In the genomic region with DNA sequence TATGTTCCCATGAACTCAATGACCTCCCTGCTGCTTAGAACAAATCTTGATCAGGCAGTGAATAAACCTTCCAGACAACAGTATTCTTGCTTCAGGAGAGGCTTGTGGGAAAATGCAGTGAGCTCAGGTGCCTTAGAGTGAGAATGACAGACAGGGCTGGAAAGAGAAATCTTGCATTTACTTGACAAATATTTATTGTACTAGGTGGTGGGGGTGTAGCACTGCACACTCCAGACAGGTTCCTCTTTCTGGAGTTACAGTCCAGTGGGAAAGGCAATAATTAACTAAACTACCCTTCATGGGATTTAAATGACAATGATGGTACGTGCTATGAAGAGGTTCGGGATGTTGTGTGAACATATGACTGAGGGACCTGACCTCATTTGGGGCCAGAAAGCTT, we compare ENCODE assay signal across 28 cellular contexts.
DNase-seq lines count a peak whose midpoint lies in the region; ATAC-seq, FAIRE-seq and TF ChIP-seq lines count a peak whose summit lies in the region.
"Had no signal": no experiment of that assay in that cellular context is flagged by ENCODE, and none has a peak within 500 bp of the region (broad histone marks: within the 10 kb centered on the region; RNA-seq: fewer than 3 reads in every experiment).

No MANE protein-coding gene starts in this region.

- H4K20me1 ChIP-seq in GM12878 (ENCODE audit: control insufficient read depth, insufficient read depth): no peaks in the 10 kb centered on the region

- H3K4me1 Mint-ChIP-seq in T-helper 17 cell: no peaks in the 10 kb centered on the region
- H3K4me1 Mint-ChIP-seq: B cell; CD14-positive monocyte; CD8-positive, alpha-beta memory T cell had no signal

- SMC1A ChIA-PET in GM12878 (lab: Charles Lee; ENCODE audit: uncharacterized antibody, unreplicated experiment): interaction anchor here (0.7 to 3.7 kb wide), 11 partner anchors 10 to 69 kb away, joined by 3 to 17 read pairs (median 4); no protein-coding TSS in a partner anchor

- no peak for DNase-seq in GM12878 (ENCODE audit: low read depth, low spot score)
- DNase-seq in kidney tubule cell (ENCODE audit: low spot score): peak; percentile 84
- DNase-seq in right lobe of liver: no peak
- peak; percentile 91 for DNase-seq in renal cortical epithelial cell (ENCODE audit: low read depth)
- DNase-seq in HCEC 1CT: no peak
- no peak for DNase-seq in stimulated activated CD4-positive, alpha-beta T cell treated with anti-CD3 and anti-CD28 coated beads, Interleukin-15, amount 100 ng/mL, for 24 hours
- DNase-seq in T-helper 17 cell: no peak
- no peak for DNase-seq in C1 segment of cervical spinal cord (lab: John Stamatoyannopoulos, UW)
- DNase-seq: Calu3; CD8-positive, alpha-beta memory T cell; DMS79 treated with DMSO at 0.1 percent for 48 hours; GF-D8; GM23248; NCI-H1092; NCI-H1417 treated with DMSO at 0.1 percent for 48 hours; NCI-H1694 treated with DMSO at 0.1 percent for 48 hours; NCI-H2081; NCI-H2171; NCI-H226; NCI-H510A; NCI-H69; SHP77 treated with DMSO at 0.1 percent for 48 hours had no signal

- BruUV-seq in GM12878 (replicated peaks; lab: Mats Ljungman, UMichigan): no TSS peak

- H3K27ac Mint-ChIP-seq in T-helper 17 cell: no peak overlapping the region
- H3K27ac Mint-ChIP-seq: B cell; CD14-positive monocyte; CD8-positive, alpha-beta memory T cell had no signal

- no peaks in the 10 kb centered on the region for H3K9me3 ChIP-seq in GM12878 (replicated peaks; ENCODE audit: control insufficient read depth, insufficient read depth, low read length)
- no peaks in the 10 kb centered on the region for H3K9me3 ChIP-seq in right lobe of liver
- H3K9me3 ChIP-seq in T-helper 17 cell (ENCODE audit: control insufficient read depth, low read length, poor library complexity, severe bottlenecking): no peaks in the 10 kb centered on the region

- RAD21 ChIA-PET in GM12878 (lab: Charles Lee; ENCODE audit: unreplicated experiment): interaction anchor here (0.9 to 4.2 kb wide), 4 partner anchors 11 to 28 kb away, joined by 3 to 27 read pairs (median 8); no protein-coding TSS in a partner anchor

- POLR2A ChIA-PET in GM12878 (lab: Charles Lee): interaction anchor here (1.2 kb wide), 1 partner anchor 28 kb away, joined by 3 read pairs; no protein-coding TSS in a partner anchor

- in situ Hi-C loops in GM12878 (cut with MboI): no loop called here

- no peaks in the 10 kb centered on the region for H3K36me3 Mint-ChIP-seq in T-helper 17 cell (ENCODE audit: low read depth)
- H3K36me3 Mint-ChIP-seq: CD14-positive monocyte; CD8-positive, alpha-beta memory T cell had no signal

- H3K27me3 ChIP-seq in GM12878 (replicated peaks in 1 of 2; ENCODE audit: control insufficient read depth in 2 of 2, insufficient read depth in 2 of 2, low read length in 1 of 2): no peaks in the 10 kb centered on the region
- H3K27me3 ChIP-seq in right lobe of liver: no peaks in the 10 kb centered on the region

- no peak overlapping the region for H2AFZ ChIP-seq in GM12878 (ENCODE audit: control insufficient read depth, low read depth, low read length)
- H2AFZ ChIP-seq: GM23248 had no signal

- intact Hi-C loops in GM12878 (cut with micrococcal nuclease; ENCODE audit: unreplicated experiment) (no loop called here), right lobe of liver (cut with DNase I) (no loop called here)

- no peaks in the 10 kb centered on the region for H3K27me3 Mint-ChIP-seq in T-helper 17 cell
- H3K27me3 Mint-ChIP-seq: B cell; CD8-positive, alpha-beta memory T cell had no signal

- TF ChIP-seq POLR2A in GM12878 (IDR thresholded peaks at IDR 0.05; ENCODE audit: low read depth, low read length) (no peak), right lobe of liver (IDR thresholded peaks at IDR 0.05) (no peak)

- H3K4me3 Mint-ChIP-seq in T-helper 17 cell: no peak overlapping the region
- H3K4me3 Mint-ChIP-seq: B cell; CD14-positive monocyte; CD8-positive, alpha-beta memory T cell had no signal

- no peak overlapping the region for H3K4me3 ChIP-seq in GM12878
- no peak overlapping the region for H3K4me3 ChIP-seq in right lobe of liver
- H3K4me3 ChIP-seq: GM23248 had no signal

- no peaks in the 10 kb centered on the region for H3K4me1 ChIP-seq in GM12878 (ENCODE audit: control insufficient read depth, insufficient read depth, low read length)
- H3K4me1 ChIP-seq in right lobe of liver: peaks cover 0 to 10% (median 3%) of the 10 kb centered on the region in 4 donors

- no peaks in the 10 kb centered on the region for H3K79me2 ChIP-seq in GM12878 (ENCODE audit: control insufficient read depth, insufficient read depth, low read length)

- FAIRE-seq in GM12878 (lab: Jason Lieb, UNC): no peak
- FAIRE-seq: GM12892 had no signal

- TF ChIP-seq CTCF in GM12878 (IDR thresholded peaks at IDR 0.05 in 2 of 3, conservative IDR thresholded peaks at IDR 0.05 in 1 of 3; ENCODE audit: control insufficient read depth in 2 of 3, extremely low read depth in 1 of 3, insufficient read depth in 1 of 3, low read depth in 3 of 3, low read length in 3 of 3) (no peak), right lobe of liver (IDR thresholded peaks at IDR 0.05) (no peak)

- WGBS in GM12878 (ENCODE audit: insufficient coverage, insufficient replicate concordance, low lambda C conversion rate, missing lambda C conversion rate): 0% methylated on average over 2 of the region's 2 CpGs
- WGBS in right lobe of liver (ENCODE audit: insufficient coverage, low coverage, low lambda C conversion rate, missing lambda C conversion rate): 38% methylated on average over 2 of the region's 2 CpGs

- ATAC-seq in GM12878 (no peak), right lobe of liver (peak; percentile 87 to 91 (median 90)), T-helper 17 cell (no peak)
- ATAC-seq: HCT116, Panc1 had no signal

- no peak overlapping the region for H3K9ac ChIP-seq in GM12878 (ENCODE audit: control insufficient read depth, insufficient read depth, low read length)
- H3K9ac ChIP-seq: GM23248 had no signal

- H3K27ac ChIP-seq in GM12878 (ENCODE audit: control insufficient read depth, insufficient read depth) (no peak overlapping the region), right lobe of liver (no peak overlapping the region)
- H3K27ac ChIP-seq: GM23248, HL-60 had no signal

- TF ChIP-seq RAD21 in GM12878 (IDR thresholded peaks at IDR 0.05; ENCODE audit: insufficient read depth, low read depth, low read length): no peak

- CTCF ChIA-PET in GM12878 (lab: Yijun Ruan, JAX): interaction anchor here (0.7 to 2.7 kb wide), 4 partner anchors 7 to 41 kb away, joined by 3 to 13 read pairs (median 3); no protein-coding TSS in a partner anchor

- TF ChIP-seq EP300 in GM12878 (IDR thresholded peaks at IDR 0.05; ENCODE audit: borderline replicate concordance in 1 of 2, control insufficient read depth in 1 of 2, low read depth in 2 of 2, low read length in 2 of 2): no peak

- H3K4me2 ChIP-seq in GM12878 (ENCODE audit: control insufficient read depth, insufficient read depth): no peak overlapping the region

- H3K36me3 ChIP-seq in GM12878 (ENCODE audit: control insufficient read depth in 2 of 2, insufficient read depth in 2 of 2, low read length in 1 of 2): no peaks in the 10 kb centered on the region
- no peaks in the 10 kb centered on the region for H3K36me3 ChIP-seq in right lobe of liver

TF ChIP-seq in GM12878, 131 proteins besides CTCF, POLR2A, EP300 and RAD21:
- TF ChIP-seq, protein P1, sequence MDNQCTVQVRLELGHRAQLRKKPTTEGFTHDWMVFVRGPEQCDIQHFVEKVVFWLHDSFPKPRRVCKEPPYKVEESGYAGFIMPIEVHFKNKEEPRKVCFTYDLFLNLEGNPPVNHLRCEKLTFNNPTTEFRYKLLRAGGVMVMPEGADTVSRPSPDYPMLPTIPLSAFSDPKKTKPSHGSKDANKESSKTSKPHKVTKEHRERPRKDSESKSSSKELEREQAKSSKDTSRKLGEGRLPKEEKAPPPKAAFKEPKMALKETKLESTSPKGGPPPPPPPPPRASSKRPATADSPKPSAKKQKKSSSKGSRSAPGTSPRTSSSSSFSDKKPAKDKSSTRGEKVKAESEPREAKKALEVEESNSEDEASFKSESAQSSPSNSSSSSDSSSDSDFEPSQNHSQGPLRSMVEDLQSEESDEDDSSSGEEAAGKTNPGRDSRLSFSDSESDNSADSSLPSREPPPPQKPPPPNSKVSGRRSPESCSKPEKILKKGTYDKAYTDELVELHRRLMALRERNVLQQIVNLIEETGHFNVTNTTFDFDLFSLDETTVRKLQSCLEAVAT (IDR thresholded peaks at IDR 0.05): no peak
- TF ChIP-seq, protein P2, sequence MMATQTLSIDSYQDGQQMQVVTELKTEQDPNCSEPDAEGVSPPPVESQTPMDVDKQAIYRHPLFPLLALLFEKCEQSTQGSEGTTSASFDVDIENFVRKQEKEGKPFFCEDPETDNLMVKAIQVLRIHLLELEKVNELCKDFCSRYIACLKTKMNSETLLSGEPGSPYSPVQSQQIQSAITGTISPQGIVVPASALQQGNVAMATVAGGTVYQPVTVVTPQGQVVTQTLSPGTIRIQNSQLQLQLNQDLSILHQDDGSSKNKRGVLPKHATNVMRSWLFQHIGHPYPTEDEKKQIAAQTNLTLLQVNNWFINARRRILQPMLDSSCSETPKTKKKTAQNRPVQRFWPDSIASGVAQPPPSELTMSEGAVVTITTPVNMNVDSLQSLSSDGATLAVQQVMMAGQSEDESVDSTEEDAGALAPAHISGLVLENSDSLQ (IDR thresholded peaks at IDR 0.05): peak; percentile 27; the same call in 1 of the 2 replicates
- no peak for TF ChIP-seq RB1 (IDR thresholded peaks at IDR 0.05; ENCODE audit: borderline replicate concordance)
- no peak for TF ChIP-seq ASH2L (IDR thresholded peaks at IDR 0.05; ENCODE audit: borderline replicate concordance, low read depth)
- peak; percentile 15 to 44; a peak in 2 of 4 replicates for TF ChIP-seq IKZF2 (IDR thresholded peaks at IDR 0.05)

Comparison
In these comparisons a context has a peak if more than half of its experiments do, and no peak if none do; other contexts are left out.
1. ATAC-seq: peak in right lobe of liver (4 of 4); none in GM12878 (single experiment) and T-helper 17 cell (single experiment).
2. DNase-seq: peak in kidney tubule cell (single experiment) and renal cortical epithelial cell (single experiment); none in GM12878 (single experiment), right lobe of liver (0 of 3), HCEC 1CT (single experiment), stimulated activated CD4-positive, alpha-beta T cell treated with anti-CD3 and anti-CD28 coated beads, Interleukin-15, amount 100 ng/mL, for 24 hours (single experiment), T-helper 17 cell (0 of 3) and C1 segment of cervical spinal cord (0 of 14).